In genomic region chr5:94702729-94703128, GRCh38 we compare ENCODE assay signal across 1 cellular context.
A peak's percentile ranks its signal among the peaks of the same experiment; 100 is the strongest.
TF ChIP-seq lines count a peak whose summit lies in the region.

No MANE protein-coding gene starts in this region.

TF ChIP-seq in GM12878, 131 proteins besides CTCF, POLR2A, EP300 and RAD21 (continued from another document):
- peak; percentile 74; the same call in 1 of the 2 replicates for TF ChIP-seq ZBTB40 (IDR thresholded peaks at IDR 0.05; ENCODE audit: borderline replicate concordance)
- 0 out of 2 replicates have a peak, but pooled peaks have one; percentile 18 for TF ChIP-seq BCL11A (IDR thresholded peaks at IDR 0.05; ENCODE audit: low read depth, low read length)
- TF ChIP-seq ZNF217 (IDR thresholded peaks at IDR 0.05) = no peak
- TF ChIP-seq CHD1 (IDR thresholded peaks at IDR 0.05; ENCODE audit: low read depth, low read length) = no peak
- no peak for TF ChIP-seq GABPA (IDR thresholded peaks at IDR 0.05; ENCODE audit: low read depth)
- TF ChIP-seq IKZF2 (IDR thresholded peaks at IDR 0.05) = peak; percentile 42 to 54; a peak in 2 of 4 replicates
- peak; percentile 75; the same call in 1 of the 2 replicates for TF ChIP-seq ZBED1 (IDR thresholded peaks at IDR 0.05; ENCODE audit: borderline replicate concordance)
- peak; percentile 49; the same call in 1 of the 2 replicates for TF ChIP-seq CBFB (IDR thresholded peaks at IDR 0.05; ENCODE audit: low read depth)
- peak; percentile 34; the same call in 1 of the 2 replicates for TF ChIP-seq SPI1 (IDR thresholded peaks at IDR 0.05; ENCODE audit: borderline replicate concordance, insufficient read depth, low read depth, low read length)
- peak in 1 of 2 experiments; percentile 91; a peak in 2 of 4 replicates for TF ChIP-seq ETV6 (conservative IDR thresholded peaks at IDR 0.05 in 1 of 2, IDR thresholded peaks at IDR 0.05 in 1 of 2; ENCODE audit: borderline replicate concordance in 1 of 2, low read depth in 1 of 2)
- peak; percentile 26 for TF ChIP-seq SKIL (IDR thresholded peaks at IDR 0.05; ENCODE audit: low read depth, poor library complexity, severe bottlenecking)
- TF ChIP-seq TCF12 (IDR thresholded peaks at IDR 0.05; ENCODE audit: low read depth, low read length) = peak; percentile 88
- TF ChIP-seq IKZF1 (conservative IDR thresholded peaks at IDR 0.05) = peak; percentile 31; the same call in 1 of the 2 replicates
- no peak for TF ChIP-seq HSF1 (IDR thresholded peaks at IDR 0.05; ENCODE audit: low read depth, low read length)
- TF ChIP-seq ATF2 (IDR thresholded peaks at IDR 0.05; ENCODE audit: low read length) = peak; percentile 72
- peak; percentile 45 for TF ChIP-seq PKNOX1 (IDR thresholded peaks at IDR 0.05)
- TF ChIP-seq JUNB (IDR thresholded peaks at IDR 0.05) = peak; percentile 64
- TF ChIP-seq ATF7 (IDR thresholded peaks at IDR 0.05; ENCODE audit: low read depth) = peak; percentile 51
- no peak for TF ChIP-seq YY1 (IDR thresholded peaks at IDR 0.05; ENCODE audit: low read depth, low read length)
- TF ChIP-seq NFIC (IDR thresholded peaks at IDR 0.05; ENCODE audit: low read depth, low read length) = peak; percentile 82
- TF ChIP-seq SRF (IDR thresholded peaks at IDR 0.05; ENCODE audit: low read depth in 2 of 2, low read length in 2 of 2) = 0 out of 4 replicates have a peak, but pooled peaks of 1 of the 2 experiments have one; percentile 1
- 0 out of 2 replicates have a peak, but pooled peaks have one; percentile 56 for TF ChIP-seq NBN (IDR thresholded peaks at IDR 0.05)
- peak; percentile 69 for TF ChIP-seq RUNX3 (IDR thresholded peaks at IDR 0.05; ENCODE audit: low read length)
